In the genomic region with DNA sequence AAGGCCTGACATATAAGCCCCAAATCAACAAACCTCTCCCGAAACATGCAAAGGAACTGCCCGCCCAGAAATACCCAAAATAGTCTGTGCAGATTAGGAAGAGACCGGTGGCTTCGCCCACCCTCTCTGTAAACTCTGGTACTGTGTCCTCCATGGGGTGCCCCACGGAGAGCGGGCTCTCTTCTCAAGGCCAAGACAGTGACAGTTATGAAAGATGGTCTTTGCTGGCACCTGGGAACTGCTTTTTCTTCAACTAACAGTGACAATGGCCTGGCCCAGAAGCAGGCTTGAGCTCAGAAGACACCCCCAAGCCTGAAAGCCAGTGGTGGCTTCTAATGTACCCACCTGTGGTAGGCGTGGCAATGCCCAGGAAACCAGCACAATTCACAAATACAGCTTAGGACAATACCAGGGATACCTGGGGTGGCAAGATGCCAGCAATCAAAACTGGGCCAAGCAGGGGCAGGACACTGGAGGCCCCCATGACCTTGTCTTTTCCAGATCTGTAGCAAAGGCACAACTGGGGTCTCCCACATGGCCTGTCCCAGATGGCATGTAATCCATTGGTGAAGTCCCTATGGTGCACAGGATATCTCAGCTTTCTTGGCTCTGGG, we compare ENCODE assay signal across 20 cellular contexts.
"Had no signal": no experiment of that assay in that cellular context is flagged by ENCODE, and none has a peak within 500 bp of the region (broad histone marks: within the 10 kb centered on the region; RNA-seq: fewer than 3 reads in every experiment).

No MANE protein-coding gene starts in this region.

- H3K9me3 Mint-ChIP-seq: activated naive CD8-positive, alpha-beta T cell treated with anti-CD3 and anti-CD28 coated beads for 36 hours; activated T-cell treated with anti-CD3 and anti-CD28 coated beads, Interleukin-2, amount 50 U/mL, for 4 hours; memory B cell; naive thymus-derived CD8-positive, alpha-beta T cell; T-cell had no signal

- ATAC-seq: activated CD4-positive, CD25-positive, alpha-beta regulatory T cell treated with anti-CD3 and anti-CD28 coated beads, Interleukin-2, amount 50 U/mL, for 24 hours; activated T-cell treated with anti-CD3 and anti-CD28 coated beads, Interleukin-2, amount 50 U/mL, for 4 hours; body of pancreas; left ventricle myocardium superior; naive thymus-derived CD8-positive, alpha-beta T cell; T-cell had no signal

- H3K27ac Mint-ChIP-seq: activated naive CD8-positive, alpha-beta T cell treated with anti-CD3 and anti-CD28 coated beads for 36 hours; memory B cell; naive thymus-derived CD8-positive, alpha-beta T cell; T-cell had no signal

- H3K27me3 ChIP-seq: body of pancreas, thyroid gland had no signal

- H3K36me3 ChIP-seq: thyroid gland had no signal

- H3K4me1 ChIP-seq: thyroid gland had no signal

- H3K27me3 Mint-ChIP-seq: activated naive CD8-positive, alpha-beta T cell treated with anti-CD3 and anti-CD28 coated beads for 36 hours; memory B cell; naive thymus-derived CD8-positive, alpha-beta T cell; T-cell had no signal

- H3K27ac ChIP-seq: thyroid gland had no signal

- H3K9me3 ChIP-seq: body of pancreas, SK-N-SH, thyroid gland had no signal

- H3K9ac ChIP-seq: SK-N-SH had no signal

- H3K4me1 Mint-ChIP-seq: memory B cell, T-cell had no signal

- H3K4me3 ChIP-seq: body of pancreas, coronary artery, thyroid gland had no signal

- DNase-seq: activated CD4-positive, alpha-beta T cell treated with anti-CD3 and anti-CD28 coated beads, Interleukin-2, amount 50 U/mL, for 4 hours; activated gamma-delta T cell; activated naive CD8-positive, alpha-beta T cell treated with anti-CD3 and anti-CD28 coated beads for 36 hours; activated T-cell treated with anti-CD3 and anti-CD28 coated beads, Interleukin-2, amount 50 U/mL, for 4 hours; amygdala; body of pancreas; central memory CD4-positive, alpha-beta T cell; effector CD4-positive, alpha-beta T cell; kidney glomerular epithelial cell; left ventricle myocardium superior; naive thymus-derived CD8-positive, alpha-beta T cell; stimulated activated CD4-positive, alpha-beta T cell treated with anti-CD3 and anti-CD28 coated beads, Interleukin-1b, Interleukin-23, amount 100 ng/mL, for 48 hours; T-cell; T1000; thyroid gland had no signal

- FAIRE-seq: endothelial cell of umbilical vein had no signal

- H3K4me2 ChIP-seq: SK-N-SH had no signal

- H3K4me3 Mint-ChIP-seq: activated naive CD8-positive, alpha-beta T cell treated with anti-CD3 and anti-CD28 coated beads for 36 hours; activated T-cell treated with anti-CD3 and anti-CD28 coated beads, Interleukin-2, amount 50 U/mL, for 4 hours; memory B cell; naive thymus-derived CD8-positive, alpha-beta T cell; T-cell had no signal
